Comparison of ENCODE assay signal across 22 cellular contexts in genomic region chr16:30889721-30890120, GRCh38. TPM values are rescaled to one million over a fixed set of nuclear protein-coding genes. Genes with fewer than 3 reads are reported as not detected.
DNase-seq lines count a peak whose midpoint lies in the region; ATAC-seq, FAIRE-seq and TF ChIP-seq lines count a peak whose summit lies in the region.
"Had no signal": no experiment of that assay in that cellular context is flagged by ENCODE, and none has a peak within 500 bp of the region (broad histone marks: within the 10 kb centered on the region; RNA-seq: fewer than 3 reads in every experiment).

No MANE protein-coding gene starts in this region.

- H3K27me3 ChIP-seq in adrenal gland: no peaks in the 10 kb centered on the region
- H3K27me3 ChIP-seq in pancreas: no peaks in the 10 kb centered on the region

- WGBS in adrenal gland, 4 donors: 44 to 67% (median 48%) methylated on average over 5 of the region's 5 CpGs
- WGBS in pancreas, 2 donors: 81 to 83% methylated on average over 5 of the region's 5 CpGs

- H3K9me3 ChIP-seq in HEK293 (ENCODE audit: control insufficient read depth, insufficient read depth, low read depth, low read length) (no peaks in the 10 kb centered on the region), adrenal gland (replicated peaks in 1 of 3) (no peaks in the 10 kb centered on the region), pancreas (no peaks in the 10 kb centered on the region)

- H3K4me1 Mint-ChIP-seq in activated CD4-positive, alpha-beta T cell treated with anti-CD3 and anti-CD28 coated beads, Interleukin-2, amount 10 ng/mL, durations not matched to agents 24 days and 14 days: peaks cover 23% of the 10 kb centered on the region

- H3K4me1 ChIP-seq in HEK293 (ENCODE audit: control insufficient read depth, insufficient read depth, low read length): no peaks in the 10 kb centered on the region; the same call in 1 of the 2 replicates
- H3K4me1 ChIP-seq in adrenal gland (replicated peaks in 1 of 2): peaks cover 9 to 27% of the 10 kb centered on the region in 2 donors
- peaks cover 0 to 8% (median 0%) of the 10 kb centered on the region in 3 donors for H3K4me1 ChIP-seq in pancreas

- no peak for TF ChIP-seq CTCF in HEK293 (tag by site-specific recombination; IDR thresholded peaks at IDR 0.05)
- no peak for TF ChIP-seq CTCF in adrenal gland (IDR thresholded peaks at IDR 0.05)
- no peak for TF ChIP-seq CTCF in pancreas (IDR thresholded peaks at IDR 0.05)

- H3K9me3 Mint-ChIP-seq in activated CD4-positive, alpha-beta T cell treated with anti-CD3 and anti-CD28 coated beads, Interleukin-2, amount 10 ng/mL, durations not matched to agents 24 days and 14 days: no peaks in the 10 kb centered on the region

- POLR2A ChIA-PET in HEK293 (lab: Yijun Ruan, JAX): interaction anchor here (2.0 kb wide), 1 partner anchor 12 kb away, joined by 4 read pairs; no protein-coding TSS in a partner anchor

- no peak for TF ChIP-seq POLR2A in adrenal gland (IDR thresholded peaks at IDR 0.05)

- H3K36me3 Mint-ChIP-seq in activated CD4-positive, alpha-beta T cell treated with anti-CD3 and anti-CD28 coated beads, Interleukin-2, amount 10 ng/mL, durations not matched to agents 24 days and 14 days (ENCODE audit: low read depth): peaks cover 27% of the 10 kb centered on the region

- no peak for FAIRE-seq in pancreas (lab: Jason Lieb, UNC)
- FAIRE-seq: GM12892, GM19239, K562, RCC 7860 had no signal

- H3K27me3 Mint-ChIP-seq in activated CD4-positive, alpha-beta T cell treated with anti-CD3 and anti-CD28 coated beads, Interleukin-2, amount 10 ng/mL, durations not matched to agents 24 days and 14 days: no peaks in the 10 kb centered on the region
- H3K27me3 Mint-ChIP-seq: B cell; CD4-positive, alpha-beta memory T cell had no signal

- CTCF ChIA-PET in HEK293 (lab: Yijun Ruan, JAX): interaction anchor here (0.6 to 2.6 kb wide), 4 partner anchors 12 to 474 kb away, joined by 3 to 22 read pairs (median 6); no protein-coding TSS in a partner anchor

- intact Hi-C loops in adrenal gland (cut with DNase I) (no loop called here), pancreas (cut with DNase I) (no loop called here)
- intact Hi-C loops in activated CD4-positive, alpha-beta T cell treated with anti-CD3 and anti-CD28 coated beads, Interleukin-2, amount 10 ng/mL, durations not matched to agents 24 days and 14 days (cut with micrococcal nuclease): loop anchor here (5.0 kb wide), 1 partner anchor 127 kb away; the partner anchor contains the start of genes CFAP119 and RNF40

- H3K27ac Mint-ChIP-seq in activated CD4-positive, alpha-beta T cell treated with anti-CD3 and anti-CD28 coated beads, Interleukin-2, amount 10 ng/mL, durations not matched to agents 24 days and 14 days: no peak overlapping the region
- H3K27ac Mint-ChIP-seq: B cell had no signal

- H3K4me3 Mint-ChIP-seq in activated CD4-positive, alpha-beta T cell treated with anti-CD3 and anti-CD28 coated beads, Interleukin-2, amount 10 ng/mL, durations not matched to agents 24 days and 14 days: no peak overlapping the region
- H3K4me3 Mint-ChIP-seq: B cell had no signal

- H3K36me3 ChIP-seq in HEK293 (ENCODE audit: control insufficient read depth in 2 of 2, insufficient read depth in 1 of 2, low read length in 2 of 2): peaks cover 10 to 62% of the 10 kb centered on the region in 2 experiments; a peak in 2 of 3 replicates
- peaks cover 0 to 45% of the 10 kb centered on the region in 2 donors for H3K36me3 ChIP-seq in adrenal gland (replicated peaks in 1 of 2)
- no peaks in the 10 kb centered on the region for H3K36me3 ChIP-seq in pancreas

- H3K4me3 ChIP-seq in HEK293 (ENCODE audit: low read depth, low read length) (no peak overlapping the region), adrenal gland (no peak overlapping the region), pancreas (no peak overlapping the region)
- H3K4me3 ChIP-seq: K562 had no signal

- ATAC-seq in pancreas (no peak), GM18861 (IDR thresholded peaks at IDR 0.05; ENCODE audit: unreplicated experiment) (no peak)
- ATAC-seq: K562 had no signal

- DNase-seq in adrenal gland (peak; percentile 31 to 79 (median 74)), kidney tubule cell (ENCODE audit: low spot score) (peak; percentile 78), renal cortical epithelial cell (ENCODE audit: low read depth) (peak; percentile 80), pancreas (no peak), NCI-H82 (lab: John Stamatoyannopoulos, UW) (no peak)
- no peak for DNase-seq in activated CD4-positive, alpha-beta T cell treated with anti-CD3 and anti-CD28 coated beads, Interleukin-2, amount 10 ng/mL, durations not matched to agents 24 days and 14 days
- DNase-seq: CD4-positive, alpha-beta memory T cell; DND-41; GDM1; HCEC 1CT; NCI-H1105 treated with DMSO at 0.1 percent for 48 hours; NCI-H1930; NCI-H2171 treated with DMSO at 0.1 percent for 48 hours; SHP77 treated with DMSO at 0.1 percent for 48 hours had no signal

- H3K27ac ChIP-seq in HEK293 (ENCODE audit: extremely low read depth, low read depth, low read length): no peak overlapping the region
- peak overlapping the region in 3 of 5 donors; percentile 25 to 54 (median 51) for H3K27ac ChIP-seq in adrenal gland
- H3K27ac ChIP-seq in pancreas: no peak overlapping the region
- H3K27ac ChIP-seq: HL-60 had no signal

TF ChIP-seq in HEK293, 187 proteins besides CTCF, POLR2A, EP300 and RAD21:
- no peak for TF ChIP-seq ZNF830 (tag by site-specific recombination; IDR thresholded peaks at IDR 0.05; ENCODE audit: low read depth)
- TF ChIP-seq ZNF19 (tag by site-specific recombination; IDR thresholded peaks at IDR 0.05; ENCODE audit: low read depth): no peak
- no peak for TF ChIP-seq ZFP69B (tag by site-specific recombination; IDR thresholded peaks at IDR 0.05)
- TF ChIP-seq ZNF362 (tag by site-specific recombination; IDR thresholded peaks at IDR 0.05): 0 out of 2 replicates have a peak, but pooled peaks have one; percentile 12
- no peak for TF ChIP-seq HOXA7 (CRISPR knock-in tag; IDR thresholded peaks at IDR 0.05; ENCODE audit: borderline replicate concordance)
- no peak for TF ChIP-seq ZBTB48 (tag by site-specific recombination; IDR thresholded peaks at IDR 0.05)
- TF ChIP-seq ZNF302 (tag by site-specific recombination; IDR thresholded peaks at IDR 0.05; ENCODE audit: low read depth): no peak
TF ChIP-seq in HEK293: peak in this region for 1.

RNA-seq across cellular contexts. Expression of gene BCL7C, which starts 4.2 kb away (rescaled TPM):
- 10 to 100 TPM; 18.0 to 45.3 (median 30.2) TPM for total RNA-seq in adrenal gland
- 10 to 100 TPM in 2 of 3 donors, 1 to 10 TPM in 1; 7.7 to 88.3 (median 50.1) TPM for polyA plus RNA-seq in adrenal gland
- total RNA-seq in renal cortical epithelial cell: 21.7 and 29.0 TPM in 2 replicates
- 10 to 100 TPM in 4 of 6 donors, 1 to 10 TPM in 2; 9.2 to 14.1 (median 10.7) TPM for total RNA-seq in pancreas
- polyA plus RNA-seq in pancreas: 10 to 100 TPM; 22.3 to 29.3 TPM
- total RNA-seq in activated CD4-positive, alpha-beta T cell treated with anti-CD3 and anti-CD28 coated beads, Interleukin-2, amount 10 ng/mL, durations not matched to agents 24 days and 14 days: 23.9 and 24.5 TPM in 2 replicates

RNA-seq across cellular contexts. Expression of gene CTF1, which starts 6.7 kb away (rescaled TPM):
- total RNA-seq in adrenal gland (10 to 100 TPM in 4 of 8 donors, 1 to 10 TPM in 4; 3.4 to 13.9 (median 9.1) TPM), renal cortical epithelial cell (2.1 and 4.7 TPM in 2 replicates), pancreas (1 to 10 TPM; 1.6 to 3.2 (median 1.9) TPM)
- polyA plus RNA-seq in adrenal gland (1 to 10 TPM; 4.0 to 7.0 (median 4.7) TPM), pancreas (1 to 10 TPM; 2.5 to 2.9 TPM)
- total RNA-seq in activated CD4-positive, alpha-beta T cell treated with anti-CD3 and anti-CD28 coated beads, Interleukin-2, amount 10 ng/mL, durations not matched to agents 24 days and 14 days: 0.17 and 0.33 TPM in 2 replicates
- polyA plus RNA-seq: CD4-positive, alpha-beta memory T cell had no signal

RNA-seq across cellular contexts. Expression of gene FBXL19, which starts 33.7 kb away (rescaled TPM):
- total RNA-seq in adrenal gland: 10 to 100 TPM in 7 of 8 donors, 1 to 10 TPM in 1; 6.6 to 17.6 (median 12.5) TPM
- 10 to 100 TPM in 2 of 3 donors, 1 to 10 TPM in 1; 1.6 to 74.1 (median 14.0) TPM for polyA plus RNA-seq in adrenal gland
- total RNA-seq in renal cortical epithelial cell: 25.7 and 34.3 TPM in 2 replicates
- 10 to 100 TPM in 1 of 6 donors, 1 to 10 TPM in 5; 3.8 to 13.5 (median 4.6) TPM for total RNA-seq in pancreas
- polyA plus RNA-seq in pancreas: 10 to 100 TPM; 10.1 to 26.8 TPM
- total RNA-seq in activated CD4-positive, alpha-beta T cell treated with anti-CD3 and anti-CD28 coated beads, Interleukin-2, amount 10 ng/mL, durations not matched to agents 24 days and 14 days: 35.9 and 36.5 TPM in 2 replicates

RNA-seq across cellular contexts. Expression of gene ORAI3, which starts 59.1 kb away (rescaled TPM):
- total RNA-seq in adrenal gland (100 to 1,000 TPM in 1 of 8 donors, 10 to 100 TPM in 7; 25.6 to 101 (median 88.5) TPM), renal cortical epithelial cell (32.5 and 51.4 TPM in 2 replicates), pancreas (10 to 100 TPM in 4 of 6 donors, 1 to 10 TPM in 2; 8.6 to 12.5 (median 11.4) TPM)
- polyA plus RNA-seq in adrenal gland (10 to 100 TPM; 19.5 to 60.5 (median 45.8) TPM), pancreas (10 to 100 TPM in 1 of 2 donors, 1 to 10 TPM in 1; 9.5 to 10.3 TPM)
- 11.8 and 12.7 TPM in 2 replicates for total RNA-seq in activated CD4-positive, alpha-beta T cell treated with anti-CD3 and anti-CD28 coated beads, Interleukin-2, amount 10 ng/mL, durations not matched to agents 24 days and 14 days

Comparison
In these comparisons a context has a peak if more than half of its experiments do, and no peak if none do; other contexts are left out.
1. H3K27ac ChIP-seq: peak in adrenal gland (3 of 5); none in HEK293 (single experiment) and pancreas (0 of 4).
2. DNase-seq: peak in adrenal gland (7 of 7), kidney tubule cell (single experiment) and renal cortical epithelial cell (single experiment); none in pancreas (0 of 6), NCI-H82 (single experiment) and activated CD4-positive, alpha-beta T cell treated with anti-CD3 and anti-CD28 coated beads, Interleukin-2, amount 10 ng/mL, durations not matched to agents 24 days and 14 days (single experiment).